In the genomic region with DNA sequence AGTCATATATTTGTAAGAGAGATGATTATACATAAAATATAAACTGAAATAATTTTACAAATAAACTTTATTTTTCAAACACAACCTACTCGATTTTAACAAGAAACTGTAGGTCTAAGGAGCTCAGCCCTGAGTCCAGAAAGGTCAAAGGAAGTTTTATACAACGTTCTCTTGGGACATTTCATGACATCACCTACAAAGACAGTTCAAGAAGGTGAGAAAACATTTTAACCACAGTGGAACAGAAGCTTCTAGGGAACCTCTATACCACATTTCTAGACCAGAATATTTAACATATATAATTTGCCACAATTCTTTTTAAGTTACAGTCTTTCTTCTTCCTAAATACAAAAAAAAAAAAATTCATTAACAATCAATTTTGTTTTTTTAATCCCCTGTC, we compare ENCODE assay signal across 12 cellular contexts. TPM values are rescaled to one million over a fixed set of nuclear protein-coding genes. Genes with fewer than 3 reads are reported as not detected.
DNase-seq lines count a peak whose midpoint lies in the region; ATAC-seq and TF ChIP-seq lines count a peak whose summit lies in the region.
"Had no signal": no experiment of that assay in that cellular context is flagged by ENCODE, and none has a peak within 500 bp of the region (broad histone marks: within the 10 kb centered on the region; RNA-seq: fewer than 3 reads in every experiment).

No MANE protein-coding gene starts in this region.

- peak overlapping the region; percentile 64 for H3K27ac Mint-ChIP-seq in activated naive CD4-positive, alpha-beta T cell treated with anti-CD3 and anti-CD28 coated beads, Interleukin-2, amount 10 ng/mL, durations not matched to agents 7 days and 5 days

- TF ChIP-seq CTCF in astrocyte of the spinal cord (IDR thresholded peaks at IDR 0.05; ENCODE audit: low read depth, low read length): no peak

- H3K36me3 Mint-ChIP-seq in activated naive CD4-positive, alpha-beta T cell treated with anti-CD3 and anti-CD28 coated beads, Interleukin-2, amount 10 ng/mL, durations not matched to agents 7 days and 5 days: peaks cover 64% of the 10 kb centered on the region

- no peak overlapping the region for H3K4me3 Mint-ChIP-seq in activated naive CD4-positive, alpha-beta T cell treated with anti-CD3 and anti-CD28 coated beads, Interleukin-2, amount 10 ng/mL, durations not matched to agents 7 days and 5 days

- no peaks in the 10 kb centered on the region for H3K27me3 ChIP-seq in H7 (ENCODE audit: control insufficient read depth, insufficient read depth, low read length)
- H3K27me3 ChIP-seq: adrenal gland, testis had no signal

- no peaks in the 10 kb centered on the region for H3K27me3 Mint-ChIP-seq in activated naive CD4-positive, alpha-beta T cell treated with anti-CD3 and anti-CD28 coated beads, Interleukin-2, amount 10 ng/mL, durations not matched to agents 7 days and 5 days

- H3K4me1 Mint-ChIP-seq in activated naive CD4-positive, alpha-beta T cell treated with anti-CD3 and anti-CD28 coated beads, Interleukin-2, amount 10 ng/mL, durations not matched to agents 7 days and 5 days: peaks cover 65% of the 10 kb centered on the region

- H3K4me3 ChIP-seq in astrocyte of the spinal cord (ENCODE audit: low read depth, low read length) (no peak overlapping the region), H7 (ENCODE audit: insufficient read depth, low read depth, low read length) (no peak overlapping the region)
- H3K4me3 ChIP-seq: adrenal gland, testis had no signal

- no peaks in the 10 kb centered on the region for H3K36me3 ChIP-seq in H7 (replicated peaks; ENCODE audit: control insufficient read depth, insufficient read depth, low read length)
- H3K36me3 ChIP-seq: adrenal gland, WERI-Rb-1 had no signal

- CTCF ChIA-PET in activated naive CD4-positive, alpha-beta T cell treated with anti-CD3 and anti-CD28 coated beads, Interleukin-2, amount 10 ng/mL, durations not matched to agents 7 days and 5 days (lab: Charles Lee): interaction anchor here (0.7 to 1.2 kb wide), 2 partner anchors 40 to 57 kb away, joined by 3 read pairs; a partner anchor contains a TSS

- no peak for DNase-seq in activated naive CD4-positive, alpha-beta T cell treated with anti-CD3 and anti-CD28 coated beads, Interleukin-2, amount 10 ng/mL, durations not matched to agents 7 days and 5 days
- no peak for DNase-seq in activated naive CD4-positive, alpha-beta T cell (lab: John Stamatoyannopoulos, UW)
- peak; percentile 23 for DNase-seq in astrocyte of the spinal cord (ENCODE audit: low read depth, low spot score)
- no peak for DNase-seq in stimulated activated naive CD8-positive, alpha-beta T cell treated with anti-CD3 and anti-CD28 coated beads, Interleukin-15, Interleukin-2, amounts not matched to agents 100 U/mL and 50 U/mL, for 24 hours
- DNase-seq in H7: no peak
- DNase-seq in SIG-M5 treated with dmso at 0.1 percent for 504 hours (lab: John Stamatoyannopoulos, UW; ENCODE audit: unreplicated experiment): no peak
- DNase-seq: effector memory CD4-positive, alpha-beta T cell; testis; WERI-Rb-1 had no signal

- peaks cover 4% of the 10 kb centered on the region for H3K9me3 Mint-ChIP-seq in activated naive CD4-positive, alpha-beta T cell treated with anti-CD3 and anti-CD28 coated beads, Interleukin-2, amount 10 ng/mL, durations not matched to agents 7 days and 5 days

- in situ Hi-C loops in astrocyte of the spinal cord (cut with HindIII; ENCODE audit: low sequenced_read_pairs): no loop called here

- ATAC-seq in HG03175 (IDR thresholded peaks at IDR 0.05; ENCODE audit: unreplicated experiment) (peak; percentile 75), GM18861 (IDR thresholded peaks at IDR 0.05; ENCODE audit: unreplicated experiment) (no peak)
- peak; percentile 20 for ATAC-seq in stimulated activated naive CD8-positive, alpha-beta T cell treated with anti-CD3 and anti-CD28 coated beads, Interleukin-15, Interleukin-2, amounts not matched to agents 100 U/mL and 50 U/mL, for 24 hours

RNA-seq across cellular contexts. Expression of a gene that starts 40.1 kb away (rescaled TPM):
- 6.5 and 7.9 TPM in 2 replicates for total RNA-seq in H7 (2014; rRNA removed; shearing (Covaris generic))
